8 cellular contexts compared by ENCODE assay signal in genomic region chr19:7292950-7293794, GRCh38. TPM values are rescaled to one million over a fixed set of nuclear protein-coding genes. Genes with fewer than 3 reads are reported as not detected.
A peak's percentile ranks its signal among the peaks of the same experiment; 100 is the strongest.
DNase-seq lines count a peak whose midpoint lies in the region; ATAC-seq and TF ChIP-seq lines count a peak whose summit lies in the region.

No MANE protein-coding gene starts in this region.

- intact Hi-C loops in Panc1 (cut with micrococcal nuclease; ENCODE audit: unreplicated experiment), result no loop called here

- CTCF ChIA-PET in Panc1 (lab: Charles Lee), result no interaction called here

- peak overlapping the region; percentile 23 to 47; a peak in 3 of 4 replicates for H3K4me3 ChIP-seq in Panc1 (ENCODE audit: low read depth in 2 of 2, low read length in 2 of 2)
- H3K4me3 ChIP-seq in epithelial cell of proximal tubule (ENCODE audit: low read depth, low read length), result peak overlapping the region; percentile 72

- POLR2A ChIA-PET in Panc1 (lab: Charles Lee), result no interaction called here
- POLR2A ChIA-PET in naive thymus-derived CD8-positive, alpha-beta T cell (lab: Charles Lee), result interaction anchor here (0.7 to 1.6 kb wide), 2 partner anchors 56 to 96 kb away, joined by 7 read pairs; partner anchors contain the start of gene ARHGEF18

- no peak overlapping the region for H3K27ac ChIP-seq in Panc1 (ENCODE audit: low read length)

- H3K4me1 ChIP-seq in Panc1 (ENCODE audit: control insufficient read depth, insufficient read depth, low read length), result no peaks in the 10 kb centered on the region

- no peak for DNase-seq in T-helper 2 cell treated with Interferon-gamma antibody and Interleukin-4, amounts not matched to agents 5 μg/mL and 100 μg/mL, for 36 hours (ENCODE audit: low spot score)
- DNase-seq in T-helper 2 cell (no peak), Panc1 (ENCODE audit: low read depth, low spot score) (no peak), epithelial cell of proximal tubule (ENCODE audit: low read depth) (no peak), GOT3 (lab: John Stamatoyannopoulos, UW) (no peak)
- peak in 2 of 10 donors; percentile 2 to 4 for DNase-seq in naive thymus-derived CD8-positive, alpha-beta T cell
- DNase-seq in activated CD4-positive, CD25-positive, alpha-beta regulatory T cell (lab: John Stamatoyannopoulos, UW), result no peak
- DNase-seq in NK-92 treated with Interleukin-12 subunit alpha and Interleukin-12 subunit beta, amount 100 ng/mL, for 24 hours (lab: John Stamatoyannopoulos, UW), result no peak

- H3K36me3 Mint-ChIP-seq in T-helper 2 cell treated with Interferon-gamma antibody and Interleukin-4, amounts not matched to agents 5 μg/mL and 100 μg/mL, for 36 hours (ENCODE audit: low read depth), result no peaks in the 10 kb centered on the region
- H3K36me3 Mint-ChIP-seq in naive thymus-derived CD8-positive, alpha-beta T cell, result no peaks in the 10 kb centered on the region

- no TSS peak for BruUV-seq in Panc1 (replicated peaks; lab: Mats Ljungman, UMichigan)

- peaks cover 5% of the 10 kb centered on the region for H3K4me1 Mint-ChIP-seq in T-helper 2 cell treated with Interferon-gamma antibody and Interleukin-4, amounts not matched to agents 5 μg/mL and 100 μg/mL, for 36 hours (ENCODE audit: low read depth)
- peaks cover 10 to 29% (median 13%) of the 10 kb centered on the region in 4 donors for H3K4me1 Mint-ChIP-seq in naive thymus-derived CD8-positive, alpha-beta T cell

- no peaks in the 10 kb centered on the region for H3K27me3 ChIP-seq in Panc1 (ENCODE audit: control insufficient read depth, insufficient read depth, low read length)

- TF ChIP-seq CTCF in Panc1 (IDR thresholded peaks at IDR 0.05) (no peak), epithelial cell of proximal tubule (conservative IDR thresholded peaks at IDR 0.05; ENCODE audit: low read depth, low read length) (no peak)

- H3K9me3 Mint-ChIP-seq in T-helper 2 cell treated with Interferon-gamma antibody and Interleukin-4, amounts not matched to agents 5 μg/mL and 100 μg/mL, for 36 hours, result no peaks in the 10 kb centered on the region
- H3K9me3 Mint-ChIP-seq in naive thymus-derived CD8-positive, alpha-beta T cell, result no peaks in the 10 kb centered on the region

- H3K9me3 ChIP-seq in Panc1 (ENCODE audit: control insufficient read depth, insufficient read depth, low read depth, low read length), result no peaks in the 10 kb centered on the region

- peaks cover 42% of the 10 kb centered on the region for H3K27me3 Mint-ChIP-seq in T-helper 2 cell treated with Interferon-gamma antibody and Interleukin-4, amounts not matched to agents 5 μg/mL and 100 μg/mL, for 36 hours (ENCODE audit: low read depth)
- H3K27me3 Mint-ChIP-seq in naive thymus-derived CD8-positive, alpha-beta T cell, result peaks cover 10 to 48% (median 29%) of the 10 kb centered on the region in 5 donors

- no peak overlapping the region for H3K27ac Mint-ChIP-seq in T-helper 2 cell treated with Interferon-gamma antibody and Interleukin-4, amounts not matched to agents 5 μg/mL and 100 μg/mL, for 36 hours
- no peak overlapping the region for H3K27ac Mint-ChIP-seq in naive thymus-derived CD8-positive, alpha-beta T cell

- peak overlapping the region; percentile 48 for H3K4me3 Mint-ChIP-seq in T-helper 2 cell treated with Interferon-gamma antibody and Interleukin-4, amounts not matched to agents 5 μg/mL and 100 μg/mL, for 36 hours
- peak overlapping the region; percentile 8 to 87 (median 78) for H3K4me3 Mint-ChIP-seq in naive thymus-derived CD8-positive, alpha-beta T cell

- in situ Hi-C loops in Panc1 (cut with HindIII; ENCODE audit: low pct_unique_long_range_greater_than_20kb, low sequenced_read_pairs), result no loop called here

- H3K36me3 ChIP-seq in Panc1 (ENCODE audit: control insufficient read depth, insufficient read depth, low read length), result no peaks in the 10 kb centered on the region

- no peak for ATAC-seq in Panc1
- ATAC-seq in naive thymus-derived CD8-positive, alpha-beta T cell, result peak in 1 of 2 donors; percentile 24

RNA-seq across cellular contexts. Expression of gene INSR, which starts 1.0 kb away (rescaled TPM):
- 2.5 TPM for total RNA-seq in Panc1 (2021; ENCODE audit: unreplicated experiment)
- 1.5 TPM for polyA plus RNA-seq in Panc1 (2012; ENCODE audit: insufficient read length)
- 5.1 and 18.0 TPM in 2 replicates for total RNA-seq in epithelial cell of proximal tubule
- 1 to 10 TPM in 1 of 2 experiments, under 1 TPM in 1; 0.60 to 1.4 TPM for total RNA-seq in naive thymus-derived CD8-positive, alpha-beta T cell
- polyA plus RNA-seq in naive thymus-derived CD8-positive, alpha-beta T cell, result under 1 TPM in 2 of 3 donors, not detected in 1; 0.14 to 0.30 TPM

RNA-seq across cellular contexts. Expression of gene ARHGEF18, which starts 55.6 kb away (rescaled TPM):
- 39.1 TPM for total RNA-seq in Panc1 (2021; ENCODE audit: unreplicated experiment)
- polyA plus RNA-seq in Panc1 (2012; ENCODE audit: insufficient read length), result 31.9 TPM
- total RNA-seq in epithelial cell of proximal tubule, result 61.5 and 63.2 TPM in 2 replicates
- 100 to 1,000 TPM; 118 to 140 TPM for total RNA-seq in naive thymus-derived CD8-positive, alpha-beta T cell
- polyA plus RNA-seq in naive thymus-derived CD8-positive, alpha-beta T cell, result 10 to 100 TPM in 1 of 3 donors, 1 to 10 TPM in 2; 3.2 to 10.6 (median 5.6) TPM
